In genomic region chr7:47677664-47678063, GRCh38 we compare ENCODE assay signal across 1 cellular context.
TF ChIP-seq lines count a peak whose summit lies in the region.

No MANE protein-coding gene starts in this region.

TF ChIP-seq in WTC11, 78 proteins besides CTCF, POLR2A, EP300 and RAD21 (continued from another document):
- TF ChIP-seq AR (CRISPR knock-in tag; IDR thresholded peaks at IDR 0.05), result no peak
TF ChIP-seq in WTC11: peak in this region for 0.
